ENCODE assay signal across 1 cellular context in the genomic region with DNA sequence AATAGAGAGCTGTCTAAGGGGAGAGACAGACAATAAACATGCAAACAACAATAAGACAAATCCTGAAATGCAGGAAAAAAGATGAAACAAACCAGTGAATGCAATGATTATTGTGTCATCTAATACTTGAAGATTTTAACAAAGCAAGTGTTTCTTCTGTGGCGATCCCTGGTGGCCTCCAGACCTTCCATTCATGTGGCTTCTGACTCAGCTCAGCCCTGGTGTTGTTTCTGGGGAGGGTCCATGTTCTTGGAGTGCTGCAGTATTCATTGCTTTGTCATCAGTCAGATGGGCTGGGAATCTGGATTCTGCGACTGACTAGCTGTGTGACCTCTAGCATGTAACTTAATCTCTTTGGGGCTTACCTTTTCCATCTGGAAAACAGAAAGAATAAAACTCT.
TF ChIP-seq lines count a peak whose summit lies in the region.

No MANE protein-coding gene starts in this region.

TF ChIP-seq in HepG2, 621 proteins besides CTCF, POLR2A, EP300 and RAD21:
- TF ChIP-seq FOSL2 (CRISPR knock-in tag; IDR thresholded peaks at IDR 0.05) (peak; percentile 65), TCF7 (IDR thresholded peaks at IDR 0.05; ENCODE audit: low read depth) (0 out of 2 replicates have a peak, but pooled peaks have one; percentile 14), SOX5 (CRISPR knock-in tag; IDR thresholded peaks at IDR 0.05; ENCODE audit: borderline replicate concordance) (peak; percentile 35; the same call in 1 of the 2 replicates)
- TF ChIP-seq, protein P1, sequence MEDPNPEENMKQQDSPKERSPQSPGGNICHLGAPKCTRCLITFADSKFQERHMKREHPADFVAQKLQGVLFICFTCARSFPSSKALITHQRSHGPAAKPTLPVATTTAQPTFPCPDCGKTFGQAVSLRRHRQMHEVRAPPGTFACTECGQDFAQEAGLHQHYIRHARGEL (CRISPR knock-in tag; IDR thresholded peaks at IDR 0.05) = no peak
- TF ChIP-seq, protein P2, sequence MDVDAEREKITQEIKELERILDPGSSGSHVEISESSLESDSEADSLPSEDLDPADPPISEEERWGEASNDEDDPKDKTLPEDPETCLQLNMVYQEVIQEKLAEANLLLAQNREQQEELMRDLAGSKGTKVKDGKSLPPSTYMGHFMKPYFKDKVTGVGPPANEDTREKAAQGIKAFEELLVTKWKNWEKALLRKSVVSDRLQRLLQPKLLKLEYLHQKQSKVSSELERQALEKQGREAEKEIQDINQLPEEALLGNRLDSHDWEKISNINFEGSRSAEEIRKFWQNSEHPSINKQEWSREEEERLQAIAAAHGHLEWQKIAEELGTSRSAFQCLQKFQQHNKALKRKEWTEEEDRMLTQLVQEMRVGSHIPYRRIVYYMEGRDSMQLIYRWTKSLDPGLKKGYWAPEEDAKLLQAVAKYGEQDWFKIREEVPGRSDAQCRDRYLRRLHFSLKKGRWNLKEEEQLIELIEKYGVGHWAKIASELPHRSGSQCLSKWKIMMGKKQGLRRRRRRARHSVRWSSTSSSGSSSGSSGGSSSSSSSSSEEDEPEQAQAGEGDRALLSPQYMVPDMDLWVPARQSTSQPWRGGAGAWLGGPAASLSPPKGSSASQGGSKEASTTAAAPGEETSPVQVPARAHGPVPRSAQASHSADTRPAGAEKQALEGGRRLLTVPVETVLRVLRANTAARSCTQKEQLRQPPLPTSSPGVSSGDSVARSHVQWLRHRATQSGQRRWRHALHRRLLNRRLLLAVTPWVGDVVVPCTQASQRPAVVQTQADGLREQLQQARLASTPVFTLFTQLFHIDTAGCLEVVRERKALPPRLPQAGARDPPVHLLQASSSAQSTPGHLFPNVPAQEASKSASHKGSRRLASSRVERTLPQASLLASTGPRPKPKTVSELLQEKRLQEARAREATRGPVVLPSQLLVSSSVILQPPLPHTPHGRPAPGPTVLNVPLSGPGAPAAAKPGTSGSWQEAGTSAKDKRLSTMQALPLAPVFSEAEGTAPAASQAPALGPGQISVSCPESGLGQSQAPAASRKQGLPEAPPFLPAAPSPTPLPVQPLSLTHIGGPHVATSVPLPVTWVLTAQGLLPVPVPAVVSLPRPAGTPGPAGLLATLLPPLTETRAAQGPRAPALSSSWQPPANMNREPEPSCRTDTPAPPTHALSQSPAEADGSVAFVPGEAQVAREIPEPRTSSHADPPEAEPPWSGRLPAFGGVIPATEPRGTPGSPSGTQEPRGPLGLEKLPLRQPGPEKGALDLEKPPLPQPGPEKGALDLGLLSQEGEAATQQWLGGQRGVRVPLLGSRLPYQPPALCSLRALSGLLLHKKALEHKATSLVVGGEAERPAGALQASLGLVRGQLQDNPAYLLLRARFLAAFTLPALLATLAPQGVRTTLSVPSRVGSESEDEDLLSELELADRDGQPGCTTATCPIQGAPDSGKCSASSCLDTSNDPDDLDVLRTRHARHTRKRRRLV (CRISPR knock-in tag; IDR thresholded peaks at IDR 0.05) = no peak
